24 cellular contexts compared by ENCODE assay signal in genomic region chr4:54626113-54626512, GRCh38. TPM values are rescaled to one million over a fixed set of nuclear protein-coding genes. Genes with fewer than 3 reads are reported as not detected.
A peak's percentile ranks its signal among the peaks of the same experiment; 100 is the strongest.
DNase-seq lines count a peak whose midpoint lies in the region; ATAC-seq, FAIRE-seq and TF ChIP-seq lines count a peak whose summit lies in the region.
"Had no signal": no experiment of that assay in that cellular context is flagged by ENCODE, and none has a peak within 500 bp of the region (broad histone marks: within the 10 kb centered on the region; RNA-seq: fewer than 3 reads in every experiment).

No MANE protein-coding gene starts in this region.

- H3K27me3 ChIP-seq in left ventricle myocardium inferior (ENCODE audit: low read depth) (no peaks in the 10 kb centered on the region), body of pancreas (no peaks in the 10 kb centered on the region), thyroid gland (no peaks in the 10 kb centered on the region)

- H3K4me1 Mint-ChIP-seq in nephron progenitor cell = peaks cover 18% of the 10 kb centered on the region
- H3K4me1 Mint-ChIP-seq: CD14-positive monocyte had no signal

- TF ChIP-seq POLR2A in body of pancreas (IDR thresholded peaks at IDR 0.05) = no peak
- no peak for TF ChIP-seq POLR2A in thyroid gland (IDR thresholded peaks at IDR 0.05)

- H3K27ac Mint-ChIP-seq in nephron progenitor cell = peak overlapping the region; percentile 35
- H3K27ac Mint-ChIP-seq: CD14-positive monocyte, HFFc6 had no signal

- H3K9ac ChIP-seq in kidney (ENCODE audit: low read length in 2 of 2) = no peak overlapping the region

- H3K4me3 Mint-ChIP-seq in nephron progenitor cell = no peak overlapping the region
- H3K4me3 Mint-ChIP-seq: CD14-positive monocyte, HFFc6 had no signal

- TF ChIP-seq CTCF in left ventricle myocardium inferior (IDR thresholded peaks at IDR 0.05; ENCODE audit: borderline replicate concordance) (no peak), body of pancreas (IDR thresholded peaks at IDR 0.05) (no peak), nephron progenitor cell (IDR thresholded peaks at IDR 0.05) (no peak), thyroid gland (IDR thresholded peaks at IDR 0.05) (no peak), kidney (IDR thresholded peaks at IDR 0.05; ENCODE audit: borderline replicate concordance, extremely low read depth, insufficient read depth) (no peak)

- intact Hi-C loops in left ventricle myocardium inferior (cut with micrococcal nuclease) (no loop called here), cardiac septum (cut with DNase I) (no loop called here), body of pancreas (cut with DNase I) (no loop called here), thyroid gland (cut with DNase I) (no loop called here), kidney (cut with DNase I) (no loop called here)

- H3K4me3 ChIP-seq in left ventricle myocardium inferior = no peak overlapping the region
- H3K4me3 ChIP-seq in body of pancreas = no peak overlapping the region
- no peak overlapping the region for H3K4me3 ChIP-seq in thyroid gland (replicated peaks in 1 of 3)
- H3K4me3 ChIP-seq in kidney (ENCODE audit: low read length in 2 of 2) = no peak overlapping the region

- DNase-seq in left ventricle myocardium inferior (no peak), cardiac septum (ENCODE audit: low spot score) (no peak), body of pancreas (peak; percentile 55 to 76 (median 70)), nephron progenitor cell (no peak), thyroid gland (peak; percentile 6 to 34), kidney (no peak), NCI-H2029 (lab: John Stamatoyannopoulos, UW) (no peak)
- DNase-seq: Caco-2, DMS53, GOT3, HFFc6, KG1, MM.1S, NCI-H187 treated with DMSO at 0.1 percent for 48 hours, NCI-H2171, NCI-H446 treated with DMSO at 0.1 percent for 48 hours, NCI-H748 treated with DMSO at 0.1 percent for 48 hours, SIG-M5 had no signal

- ATAC-seq in body of pancreas (peak; percentile 91), HG03280 (IDR thresholded peaks at IDR 0.05; ENCODE audit: unreplicated experiment) (no peak)

- peaks cover 12% of the 10 kb centered on the region for H3K4me1 ChIP-seq in left ventricle myocardium inferior
- H3K4me1 ChIP-seq in body of pancreas = peaks cover 27% of the 10 kb centered on the region
- peaks cover 6 to 7% of the 10 kb centered on the region in 2 donors for H3K4me1 ChIP-seq in thyroid gland
- H3K4me1 ChIP-seq in kidney (ENCODE audit: control insufficient read depth in 1 of 2, insufficient read depth in 1 of 2, low read depth in 1 of 2, low read length in 2 of 2) = no peaks in the 10 kb centered on the region
- H3K4me1 ChIP-seq: Caco-2 had no signal

- FAIRE-seq in kidney (lab: Jason Lieb, UNC) = no peak
- FAIRE-seq: A204.1, G401.6, GM12892, RCC 7860 had no signal

- peaks cover 21% of the 10 kb centered on the region for H3K27me3 Mint-ChIP-seq in nephron progenitor cell (ENCODE audit: low read depth, poor library complexity)

- H3K27ac ChIP-seq in left ventricle myocardium inferior (replicated peaks) (peak overlapping the region; percentile 16), body of pancreas (peak overlapping the region in 3 of 4 donors; percentile 9 to 49 (median 33)), thyroid gland (no peak overlapping the region), kidney (ENCODE audit: low read depth in 2 of 2, low read length in 2 of 2) (no peak overlapping the region)

- H3K9me3 ChIP-seq in left ventricle myocardium inferior (replicated peaks) = no peaks in the 10 kb centered on the region
- H3K9me3 ChIP-seq in body of pancreas = no peaks in the 10 kb centered on the region
- no peaks in the 10 kb centered on the region for H3K9me3 ChIP-seq in thyroid gland
- H3K9me3 ChIP-seq in kidney (ENCODE audit: control insufficient read depth in 1 of 2, low read length in 2 of 2) = no peaks in the 10 kb centered on the region
- H3K9me3 ChIP-seq: Caco-2 had no signal

- H3K36me3 ChIP-seq in left ventricle myocardium inferior (no peaks in the 10 kb centered on the region), body of pancreas (replicated peaks in 1 of 2; ENCODE audit: insufficient read depth in 1 of 2, low read depth in 2 of 2) (no peaks in the 10 kb centered on the region), thyroid gland (no peaks in the 10 kb centered on the region), kidney (ENCODE audit: control insufficient read depth in 1 of 2, insufficient read depth in 2 of 2, low read length in 2 of 2) (no peaks in the 10 kb centered on the region)

- H3K9me3 Mint-ChIP-seq in nephron progenitor cell = peaks cover under 1% of the 10 kb centered on the region
- H3K9me3 Mint-ChIP-seq: HFFc6 had no signal

- H3K36me3 Mint-ChIP-seq in nephron progenitor cell (ENCODE audit: low read depth) = no peaks in the 10 kb centered on the region
- H3K36me3 Mint-ChIP-seq: CD14-positive monocyte had no signal

- WGBS in body of pancreas, 2 donors = 5 to 11% methylated on average over 7 of the region's 7 CpGs
- WGBS in thyroid gland, 2 donors = 37 to 41% methylated on average over 7 of the region's 7 CpGs

RNA-seq across cellular contexts. Expression of gene KIT, which starts 31.6 kb away (rescaled TPM):
- total RNA-seq in left ventricle myocardium inferior (1.2 TPM), cardiac septum (2.3 TPM), body of pancreas (1 to 10 TPM; 2.1 to 4.0 TPM), thyroid gland (10 to 100 TPM; 44.1 to 67.4 (median 60.9) TPM), kidney (38.1 TPM)
- 7.7 TPM for polyA plus RNA-seq in kidney (ENCODE audit: insufficient read depth, low read depth, low replicate concordance)
- polyA plus RNA-seq: CD14-positive monocyte had no signal

Comparison
In these comparisons a context has a peak if more than half of its experiments do, and no peak if none do; other contexts are left out.
1. DNase-seq: peak in body of pancreas (4 of 4) and thyroid gland (2 of 2); none in left ventricle myocardium inferior (single experiment), cardiac septum (single experiment), nephron progenitor cell (single experiment), kidney (single experiment) and NCI-H2029 (single experiment).
2. H3K27ac ChIP-seq: peak in left ventricle myocardium inferior (single experiment) and body of pancreas (3 of 4); none in thyroid gland (0 of 3) and kidney (0 of 2).